13 cellular contexts compared by ENCODE assay signal in genomic region chr10:31129880-31130405, GRCh38.
"Had no signal": no experiment of that assay in that cellular context is flagged by ENCODE, and none has a peak within 500 bp of the region (broad histone marks: within the 10 kb centered on the region; RNA-seq: fewer than 3 reads in every experiment).

No MANE protein-coding gene starts in this region.

- H3K4me3 ChIP-seq: cardiac muscle cell, colonic mucosa, SK-N-MC, skin epidermis, upper lobe of left lung had no signal

- H3K36me3 ChIP-seq: cardiac muscle cell, colonic mucosa, upper lobe of left lung had no signal

- H3K27ac ChIP-seq: cardiac muscle cell, colonic mucosa, epithelial cell of prostate, skin epidermis, upper lobe of left lung, VCaP had no signal

- DNase-seq: activated CD4-positive, alpha-beta T cell treated with anti-CD3 and anti-CD28 coated beads for 36 hours; activated naive CD4-positive, alpha-beta T cell treated with Interleukin-2 at 50 U/mL for 16 hours; activated naive CD8-positive, alpha-beta T cell treated with anti-CD3 and anti-CD28 coated beads, Interleukin-2, amount 50 U/mL, for 24 hours; effector CD8-positive, alpha-beta T cell; T-cell had no signal

- H3K9me3 ChIP-seq: colonic mucosa, upper lobe of left lung had no signal

- H3K27me3 ChIP-seq: cardiac muscle cell, colonic mucosa, upper lobe of left lung had no signal

- ATAC-seq: activated CD4-positive, alpha-beta T cell treated with anti-CD3 and anti-CD28 coated beads for 36 hours; activated naive CD8-positive, alpha-beta T cell treated with anti-CD3 and anti-CD28 coated beads, Interleukin-2, amount 50 U/mL, for 24 hours; natural killer cell treated with Interleukin-12 subunit alpha and Interleukin-12 subunit beta and Interleukin-15 and Interleukin-18, amount 100 ng/mL, for 72 hours; T-cell had no signal
